8 cellular contexts compared by ENCODE assay signal in the genomic region with DNA sequence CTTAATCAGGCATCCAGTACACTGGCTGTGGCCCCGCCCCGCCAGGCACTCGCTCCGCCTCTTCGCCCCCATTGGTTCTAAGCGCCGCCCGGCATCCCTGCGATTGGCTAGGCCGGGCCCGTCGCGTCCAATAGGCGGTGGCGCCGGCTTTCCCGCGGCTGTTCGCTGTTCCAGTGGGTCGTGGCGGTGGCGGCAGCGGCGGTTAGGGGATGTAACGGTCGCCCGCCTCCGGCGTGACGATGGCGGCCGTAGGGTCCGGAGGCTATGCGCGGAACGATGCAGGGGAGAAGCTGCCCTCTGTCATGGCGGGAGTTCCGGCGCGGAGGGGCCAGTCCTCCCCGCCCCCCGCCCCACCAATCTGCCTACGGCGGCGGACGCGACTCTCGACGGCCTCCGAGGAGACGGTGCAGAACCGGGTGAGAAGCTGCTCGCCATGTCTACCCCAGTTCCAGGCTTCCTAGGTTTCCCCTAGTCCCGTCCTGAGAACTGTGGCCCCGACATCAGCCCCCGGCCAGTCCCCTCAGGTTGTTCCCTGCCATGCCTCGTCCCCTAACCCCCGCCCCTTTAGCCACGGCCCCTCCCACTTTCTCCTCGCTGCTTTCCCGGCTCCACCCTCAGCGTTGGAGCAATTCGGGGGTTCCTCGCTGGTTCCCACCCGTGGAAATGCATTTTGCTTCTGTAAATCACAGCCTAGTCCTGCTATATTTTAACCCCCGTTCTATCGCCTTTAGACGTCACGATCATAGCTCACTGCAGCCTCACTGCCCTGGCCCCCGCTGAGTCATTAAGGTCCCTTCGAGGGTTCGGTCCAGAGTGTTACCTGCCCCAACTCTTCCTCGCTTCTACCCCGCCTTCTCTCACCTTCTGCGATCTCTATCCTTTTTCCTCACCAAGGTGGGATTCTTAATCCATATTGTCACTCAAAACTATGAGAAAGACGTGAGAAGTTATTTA. TPM values are rescaled to one million over a fixed set of nuclear protein-coding genes. Genes with fewer than 3 reads are reported as not detected.
DNase-seq lines count a peak whose midpoint lies in the region; ATAC-seq and TF ChIP-seq lines count a peak whose summit lies in the region.

Gene WDR62 (plus strand): TSS at position 165 of the 954 bp plus-strand sequence. CDS start 75 bp downstream, at position 240.

- no peak for TF ChIP-seq POLR2A in lower leg skin (IDR thresholded peaks at IDR 0.05)

- H3K27me3 Mint-ChIP-seq in activated CD4-positive, alpha-beta T cell treated with anti-CD3 and anti-CD28 coated beads, Interleukin-2, amount 10 ng/mL, durations not matched to agents 7 days and 5 days = no peaks in the 10 kb centered on the region

- TF ChIP-seq CTCF in lower leg skin (IDR thresholded peaks at IDR 0.05) = no peak

- peak within 1 kb of the TSS; percentile 97 for H3K27ac Mint-ChIP-seq in activated CD4-positive, alpha-beta T cell treated with anti-CD3 and anti-CD28 coated beads, Interleukin-2, amount 10 ng/mL, durations not matched to agents 7 days and 5 days

- POLR2A ChIA-PET in activated CD4-positive, alpha-beta T cell treated with anti-CD3 and anti-CD28 coated beads, Interleukin-2, amount 10 ng/mL, durations not matched to agents 7 days and 5 days (lab: Charles Lee) = interaction anchor here (0.7 kb wide), 1 partner anchor 109 kb away, joined by 3 read pairs; no protein-coding TSS in a partner anchor

- CTCF ChIA-PET in activated CD4-positive, alpha-beta T cell treated with anti-CD3 and anti-CD28 coated beads, Interleukin-2, amount 10 ng/mL, durations not matched to agents 7 days and 5 days (lab: Charles Lee) = interaction anchor here (0.6 to 1.1 kb wide), 3 partner anchors 14 to 88 kb away, joined by 3 read pairs; no protein-coding TSS in a partner anchor

- H3K4me1 Mint-ChIP-seq in activated CD4-positive, alpha-beta T cell treated with anti-CD3 and anti-CD28 coated beads, Interleukin-2, amount 10 ng/mL, durations not matched to agents 7 days and 5 days = peaks cover 46% of the 10 kb centered on the region

- H3K4me3 ChIP-seq in lower leg skin (ENCODE audit: low read depth, poor library complexity, severe bottlenecking) = peak within 1 kb of the TSS; percentile 36

- WGBS in lower leg skin, 2 donors = 1 to 3% methylated on average over 26 to 56 of the region's 76 CpGs

- DNase-seq in C1 segment of cervical spinal cord (lab: John Stamatoyannopoulos, UW) = peak in 12 of 14 donors; percentile 89 to 100 (median 99)
- peak; percentile 98 for DNase-seq in NCI-H748 (lab: John Stamatoyannopoulos, UW; ENCODE audit: unreplicated experiment)
- DNase-seq in activated CD4-positive, alpha-beta T cell treated with anti-CD3 and anti-CD28 coated beads, Interleukin-2, amount 10 ng/mL, durations not matched to agents 7 days and 5 days = peak; percentile 95
- peak; percentile 96 for DNase-seq in cortex of kidney (lab: John Stamatoyannopoulos, UW)
- DNase-seq in lower leg skin (ENCODE audit: low spot score in 2 of 2) = peak; percentile 90 to 98
- DNase-seq in stimulated activated CD4-positive, alpha-beta T cell treated with anti-CD3 and anti-CD28 coated beads, TNF-alpha, amount 100 ng/mL, for 24 hours (ENCODE audit: low read depth in 3 of 3) = peak; percentile 86 to 96 (median 88)

- intact Hi-C loops in lower leg skin (cut with DNase I; ENCODE audit: low total_unique reads) = loop anchor here (10.0 kb wide), 1 partner anchor 50 kb away; the partner anchor contains the start of gene SYNE4

- peaks cover 29% of the 10 kb centered on the region for H3K36me3 Mint-ChIP-seq in activated CD4-positive, alpha-beta T cell treated with anti-CD3 and anti-CD28 coated beads, Interleukin-2, amount 10 ng/mL, durations not matched to agents 7 days and 5 days (ENCODE audit: low read depth)

- peak within 1 kb of the TSS; percentile 98 for H3K4me3 Mint-ChIP-seq in activated CD4-positive, alpha-beta T cell treated with anti-CD3 and anti-CD28 coated beads, Interleukin-2, amount 10 ng/mL, durations not matched to agents 7 days and 5 days

- H3K9me3 Mint-ChIP-seq in activated CD4-positive, alpha-beta T cell treated with anti-CD3 and anti-CD28 coated beads, Interleukin-2, amount 10 ng/mL, durations not matched to agents 7 days and 5 days = no peaks in the 10 kb centered on the region

- ATAC-seq in GM19395 (IDR thresholded peaks at IDR 0.05; ENCODE audit: unreplicated experiment) (peak; percentile 71), HG03521 (IDR thresholded peaks at IDR 0.05; ENCODE audit: unreplicated experiment) (peak; percentile 64)

RNA-seq across cellular contexts. Expression of gene WDR62, which starts in this region (rescaled TPM):
- total RNA-seq in activated CD4-positive, alpha-beta T cell treated with anti-CD3 and anti-CD28 coated beads, Interleukin-2, amount 10 ng/mL, durations not matched to agents 7 days and 5 days = 10 to 100 TPM; 33.4 to 37.1 TPM
- total RNA-seq in lower leg skin = 1 to 10 TPM; 1.3 to 3.0 (median 2.3) TPM

Comparison
In these comparisons a context has a peak if more than half of its experiments do, and no peak if none do; other contexts are left out.
1. Peak in every context shown above with its lines: DNase-seq, ATAC-seq and H3K4me3 ChIP-seq.
2. RNA of gene WDR62 (total RNA-seq): 33.4 to 37.1 TPM in activated CD4-positive, alpha-beta T cell treated with anti-CD3 and anti-CD28 coated beads, Interleukin-2, amount 10 ng/mL, durations not matched to agents 7 days and 5 days; 1.3 to 3.0 TPM in lower leg skin; every median in the first group is over 4 times any median in the second.